9 cellular contexts compared by ENCODE assay signal in genomic region chr17:57911834-57912673, GRCh38. TPM values are rescaled to one million over a fixed set of nuclear protein-coding genes. Genes with fewer than 3 reads are reported as not detected.
DNase-seq lines count a peak whose midpoint lies in the region; ATAC-seq lines count a peak whose summit lies in the region.
"Had no signal": no experiment of that assay in that cellular context is flagged by ENCODE, and none has a peak within 500 bp of the region (broad histone marks: within the 10 kb centered on the region; RNA-seq: fewer than 3 reads in every experiment).

No MANE protein-coding gene starts in this region.

- peak overlapping the region in 1 of 2 donors; percentile 38 for H3K9ac ChIP-seq in duodenal mucosa (ENCODE audit: low read depth in 1 of 2, low read length in 2 of 2)
- H3K9ac ChIP-seq in muscle layer of colon (ENCODE audit: low read length) = no peak overlapping the region

- H3K36me3 ChIP-seq in duodenal mucosa (ENCODE audit: control insufficient read depth in 1 of 2, insufficient read depth in 2 of 2, low read length in 2 of 2) (no peaks in the 10 kb centered on the region), muscle layer of colon (ENCODE audit: insufficient read depth, low read length) (no peaks in the 10 kb centered on the region)

- H3K9me3 Mint-ChIP-seq in T-helper 2 cell treated with Interferon-gamma antibody and Interleukin-4, amounts not matched to agents 5 μg/mL and 100 μg/mL, for 36 hours = no peaks in the 10 kb centered on the region
- H3K9me3 Mint-ChIP-seq in immature natural killer cell = no peaks in the 10 kb centered on the region
- H3K9me3 Mint-ChIP-seq: effector memory CD8-positive, alpha-beta T cell had no signal

- no peaks in the 10 kb centered on the region for H3K9me3 ChIP-seq in duodenal mucosa (ENCODE audit: control insufficient read depth in 1 of 2, low read length in 2 of 2)
- H3K9me3 ChIP-seq in muscle layer of colon (ENCODE audit: low read length) = no peaks in the 10 kb centered on the region

- no peaks in the 10 kb centered on the region for H3K4me1 Mint-ChIP-seq in T-helper 2 cell treated with Interferon-gamma antibody and Interleukin-4, amounts not matched to agents 5 μg/mL and 100 μg/mL, for 36 hours (ENCODE audit: low read depth)
- H3K4me1 Mint-ChIP-seq in immature natural killer cell = no peaks in the 10 kb centered on the region

- peak; percentile 86 for DNase-seq in COLO668 (lab: John Stamatoyannopoulos, UW; ENCODE audit: unreplicated experiment)
- peak; percentile 94 for DNase-seq in NCI-H2196 (lab: John Stamatoyannopoulos, UW; ENCODE audit: unreplicated experiment)
- DNase-seq in T-helper 2 cell treated with Interferon-gamma antibody and Interleukin-4, amounts not matched to agents 5 μg/mL and 100 μg/mL, for 36 hours (ENCODE audit: low spot score) = no peak
- no peak for DNase-seq in immature natural killer cell
- DNase-seq: effector memory CD8-positive, alpha-beta T cell had no signal

- H3K36me3 Mint-ChIP-seq in T-helper 2 cell treated with Interferon-gamma antibody and Interleukin-4, amounts not matched to agents 5 μg/mL and 100 μg/mL, for 36 hours (ENCODE audit: low read depth) = no peaks in the 10 kb centered on the region
- no peaks in the 10 kb centered on the region for H3K36me3 Mint-ChIP-seq in immature natural killer cell

- no peaks in the 10 kb centered on the region for H3K27me3 Mint-ChIP-seq in T-helper 2 cell treated with Interferon-gamma antibody and Interleukin-4, amounts not matched to agents 5 μg/mL and 100 μg/mL, for 36 hours (ENCODE audit: low read depth)
- H3K27me3 Mint-ChIP-seq in immature natural killer cell (ENCODE audit: low read depth in 3 of 3) = peaks cover 1 to 4% (median 2%) of the 10 kb centered on the region in 3 donors

- H3K27me3 ChIP-seq in duodenal mucosa (ENCODE audit: control insufficient read depth in 1 of 2, insufficient read depth in 2 of 2, low read length in 2 of 2) (no peaks in the 10 kb centered on the region), muscle layer of colon (ENCODE audit: control insufficient read depth in 1 of 2, insufficient read depth in 2 of 2, low read length in 2 of 2) (no peaks in the 10 kb centered on the region)

- H3K27ac Mint-ChIP-seq in T-helper 2 cell treated with Interferon-gamma antibody and Interleukin-4, amounts not matched to agents 5 μg/mL and 100 μg/mL, for 36 hours = no peak overlapping the region
- H3K27ac Mint-ChIP-seq in immature natural killer cell = no peak overlapping the region
- H3K27ac Mint-ChIP-seq: effector memory CD8-positive, alpha-beta T cell had no signal

- H3K27ac ChIP-seq in duodenal mucosa (ENCODE audit: low read depth, low read length) = peak overlapping the region; percentile 60
- H3K27ac ChIP-seq in muscle layer of colon (ENCODE audit: low read depth, low read length) = peak overlapping the region; percentile 80

- H3K4me3 Mint-ChIP-seq in T-helper 2 cell treated with Interferon-gamma antibody and Interleukin-4, amounts not matched to agents 5 μg/mL and 100 μg/mL, for 36 hours = no peak overlapping the region
- H3K4me3 Mint-ChIP-seq in immature natural killer cell = no peak overlapping the region
- H3K4me3 Mint-ChIP-seq: effector memory CD8-positive, alpha-beta T cell had no signal

- ATAC-seq in GM18498 (IDR thresholded peaks at IDR 0.05; ENCODE audit: unreplicated experiment) (no peak), GM19351 (IDR thresholded peaks at IDR 0.05; ENCODE audit: unreplicated experiment) (no peak)
- ATAC-seq: effector memory CD8-positive, alpha-beta T cell had no signal

- H3K4me1 ChIP-seq in duodenal mucosa (ENCODE audit: control insufficient read depth in 1 of 2, insufficient read depth in 2 of 2, low read length in 2 of 2) (peaks cover 16 to 28% of the 10 kb centered on the region in 2 donors), muscle layer of colon (ENCODE audit: insufficient read depth, low read length) (peaks cover 72% of the 10 kb centered on the region)

- H3K4me3 ChIP-seq in duodenal mucosa (ENCODE audit: low read depth in 1 of 2, low read length in 2 of 2) = no peak overlapping the region
- no peak overlapping the region for H3K4me3 ChIP-seq in muscle layer of colon (ENCODE audit: low read depth in 1 of 2, low read length in 2 of 2)

RNA-seq across cellular contexts. Expression of gene CUEDC1, which starts 43.2 kb away (rescaled TPM):
- polyA plus RNA-seq in immature natural killer cell = 1 to 10 TPM in 1 of 3 donors, under 1 TPM in 2; 0.43 to 2.5 (median 0.52) TPM

Comparison
In these comparisons a context has a peak if more than half of its experiments do, and no peak if none do; other contexts are left out.
1. DNase-seq: peak in COLO668 (single experiment) and NCI-H2196 (single experiment); none in T-helper 2 cell treated with Interferon-gamma antibody and Interleukin-4, amounts not matched to agents 5 μg/mL and 100 μg/mL, for 36 hours (single experiment) and immature natural killer cell (0 of 3).